In the genomic region with DNA sequence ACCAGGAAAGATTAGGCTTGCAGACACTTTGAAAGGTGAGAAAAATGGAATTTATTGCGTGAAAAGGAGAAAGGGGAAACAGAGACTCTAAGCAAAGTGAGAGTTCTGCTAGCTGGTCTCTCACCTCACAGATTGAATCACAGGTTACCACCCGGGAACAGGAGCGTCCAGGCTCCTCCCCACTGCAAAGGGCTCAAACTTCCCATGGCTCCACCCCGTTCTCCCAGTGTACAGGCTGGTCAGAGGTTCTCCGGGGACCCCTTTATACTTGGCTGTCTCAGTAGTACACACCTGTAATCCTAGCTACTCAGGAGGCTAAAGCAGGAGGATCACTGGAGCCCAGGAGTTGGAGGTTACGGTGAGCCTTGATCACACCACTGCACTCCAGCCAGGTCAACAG, we compare ENCODE assay signal across 23 cellular contexts. TPM values are rescaled to one million over a fixed set of nuclear protein-coding genes. Genes with fewer than 3 reads are reported as not detected.
"Had no signal": no experiment of that assay in that cellular context is flagged by ENCODE, and none has a peak within 500 bp of the region (broad histone marks: within the 10 kb centered on the region; RNA-seq: fewer than 3 reads in every experiment).

No MANE protein-coding gene starts in this region.

- H3K4me2 ChIP-seq: PC-9 had no signal

- DNase-seq: IMR-90, Karpas-422, KG1, MG63, NCI-H1092, NCI-H1105 treated with DMSO at 0.1 percent for 48 hours, NCI-H1417 treated with DMSO at 0.1 percent for 48 hours, NCI-H146, NCI-H1694 treated with DMSO at 0.1 percent for 48 hours, NCI-H1930, NCI-H2081, NCI-H2107, NCI-H2227 treated with DMSO at 0.1 percent for 48 hours, NCI-H524, NCI-H526 treated with DMSO at 0.1 percent for 48 hours, NCI-H748 treated with DMSO at 0.1 percent for 48 hours, PC-9, Peyer's patch, SHP77 treated with DMSO at 0.1 percent for 48 hours, SJCRH30 had no signal

- H3K36me3 ChIP-seq: MG63, Peyer's patch, SJCRH30 had no signal

- H3K4me1 ChIP-seq: Peyer's patch, SJCRH30 had no signal

- H2AFZ ChIP-seq: PC-9 had no signal

- H3K27me3 ChIP-seq: MG63, Peyer's patch, SJCRH30 had no signal

- ATAC-seq: Right ventricle myocardium inferior, SK-N-SH treated with all-trans-retinoic acid at 6 μM for 48 hours had no signal

- H3K4me3 ChIP-seq: MG63, PC-9, Peyer's patch, SJCRH30 had no signal

- H3K27ac ChIP-seq: PC-9, Peyer's patch, SJCRH30 had no signal

- H3K9me3 ChIP-seq: MG63, Peyer's patch, SJCRH30 had no signal

RNA-seq across cellular contexts. Expression of gene ABCG2, which starts 44.0 kb away (rescaled TPM):
- total RNA-seq: OCI-LY7 had no signal
